Comparison of ENCODE assay signal across 1 cellular context in the genomic region with DNA sequence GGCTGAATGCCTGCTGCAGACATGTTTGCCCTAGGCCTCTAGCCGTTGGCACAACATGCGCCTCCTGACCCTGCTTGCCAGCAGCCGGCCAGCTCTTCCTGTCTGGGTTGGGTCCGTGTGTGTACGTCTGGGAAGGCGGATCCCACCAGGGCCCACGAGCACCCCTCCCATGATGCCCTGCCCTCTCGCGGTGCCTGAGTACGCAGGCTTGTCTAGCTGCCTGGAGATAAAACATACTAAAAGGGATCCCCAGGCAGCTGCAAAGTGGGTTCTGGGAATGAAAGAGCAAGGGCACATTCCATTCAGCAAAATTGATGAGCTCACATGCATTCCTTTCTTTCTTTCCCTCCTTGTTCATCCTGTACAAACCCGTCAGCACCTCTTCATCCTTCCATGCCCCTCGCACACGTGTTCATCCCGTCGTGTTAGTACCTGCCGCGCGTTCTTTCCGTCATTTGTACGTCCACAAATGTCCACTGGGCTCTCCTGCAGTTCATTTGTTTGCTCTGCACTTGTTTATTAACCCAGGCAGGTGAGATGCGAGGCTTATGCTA.
TF ChIP-seq lines count a peak whose summit lies in the region.

No MANE protein-coding gene starts in this region.

TF ChIP-seq in WTC11, 78 proteins besides CTCF, POLR2A, EP300 and RAD21 (continued from another document):
- TF ChIP-seq ZNF281 (CRISPR knock-in tag; IDR thresholded peaks at IDR 0.05) (no peak), ZNF423 (CRISPR knock-in tag; IDR thresholded peaks at IDR 0.05) (no peak), ZBTB21 (CRISPR knock-in tag; IDR thresholded peaks at IDR 0.05; ENCODE audit: borderline replicate concordance) (no peak), TEAD4 (CRISPR knock-in tag; IDR thresholded peaks at IDR 0.05) (no peak), ZNF416 (CRISPR knock-in tag; IDR thresholded peaks at IDR 0.05) (no peak), ESRRA (CRISPR knock-in tag; IDR thresholded peaks at IDR 0.05; ENCODE audit: borderline replicate concordance) (no peak), FOXP4 (CRISPR knock-in tag; IDR thresholded peaks at IDR 0.05) (no peak), TCF7 (CRISPR knock-in tag; IDR thresholded peaks at IDR 0.05; ENCODE audit: low read depth) (no peak)
- TF ChIP-seq, protein P1, sequence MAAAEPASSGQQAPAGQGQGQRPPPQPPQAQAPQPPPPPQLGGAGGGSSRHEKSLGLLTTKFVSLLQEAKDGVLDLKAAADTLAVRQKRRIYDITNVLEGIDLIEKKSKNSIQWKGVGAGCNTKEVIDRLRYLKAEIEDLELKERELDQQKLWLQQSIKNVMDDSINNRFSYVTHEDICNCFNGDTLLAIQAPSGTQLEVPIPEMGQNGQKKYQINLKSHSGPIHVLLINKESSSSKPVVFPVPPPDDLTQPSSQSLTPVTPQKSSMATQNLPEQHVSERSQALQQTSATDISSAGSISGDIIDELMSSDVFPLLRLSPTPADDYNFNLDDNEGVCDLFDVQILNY (CRISPR knock-in tag; IDR thresholded peaks at IDR 0.05): no peak
